ENCODE assay signal across 8 cellular contexts in genomic region chr12:110281549-110282342, GRCh38. TPM values are rescaled to one million over a fixed set of nuclear protein-coding genes. Genes with fewer than 3 reads are reported as not detected.
DNase-seq lines count a peak whose midpoint lies in the region; ATAC-seq and TF ChIP-seq lines count a peak whose summit lies in the region.

No MANE protein-coding gene starts in this region.

- no peaks in the 10 kb centered on the region for H3K9me3 ChIP-seq in transverse colon

- peak overlapping the region; percentile 96 to 100 (median 100) for H3K27ac ChIP-seq in transverse colon

- peak; percentile 33 for ATAC-seq in HG03342 (IDR thresholded peaks at IDR 0.05; ENCODE audit: unreplicated experiment)

- intact Hi-C loops in CD14-positive monocyte (cut with micrococcal nuclease) (loop anchor here (1.0 to 10.0 kb wide), 4 partner anchors 28 to 157 kb away; partner anchors contain the start of gene IFT81 (in 1 of the 2)), transverse colon (cut with DNase I; ENCODE audit: low total_unique reads) (no loop called here)

- H3K4me1 ChIP-seq in transverse colon = peaks cover 14 to 52% (median 40%) of the 10 kb centered on the region in 4 donors

- TF ChIP-seq POLR2A in GM19193 (IDR thresholded peaks at IDR 0.05; ENCODE audit: extremely low read depth, insufficient read depth, insufficient read length) = peak; percentile 39
- peak; percentile 40 for TF ChIP-seq POLR2A in transverse colon (IDR thresholded peaks at IDR 0.05)

- no peak for TF ChIP-seq EP300 in transverse colon (IDR thresholded peaks at IDR 0.05; ENCODE audit: low read depth)

- peak overlapping the region; percentile 57 to 99 (median 96) for H3K4me3 ChIP-seq in transverse colon

- no peaks in the 10 kb centered on the region for H3K27me3 ChIP-seq in transverse colon

- H3K36me3 Mint-ChIP-seq in CD14-positive monocyte (peaks cover 26 to 29% of the 10 kb centered on the region in 2 donors), osteocyte (ENCODE audit: unreplicated experiment) (peaks cover 31% of the 10 kb centered on the region)

- WGBS in transverse colon (ENCODE audit: low coverage in 1 of 2), 2 donors = 0% methylated on average over 54 of the region's 83 CpGs; no CpG with 5 or more reads in 1 of the 2 donors

- H3K4me3 Mint-ChIP-seq in CD14-positive monocyte = peak overlapping the region; percentile 94 to 96
- peak overlapping the region; percentile 87 for H3K4me3 Mint-ChIP-seq in osteocyte (ENCODE audit: unreplicated experiment)

- DNase-seq in CD14-positive monocyte (ENCODE audit: low spot score) = peak; percentile 69
- DNase-seq in RKO (ENCODE audit: low spot score) = peak; percentile 72
- peak; percentile 14 to 40 (median 28) for DNase-seq in activated naive CD4-positive, alpha-beta T cell (lab: John Stamatoyannopoulos, UW)
- DNase-seq in germinal center (ENCODE audit: low spot score) = peak; percentile 69
- DNase-seq in osteocyte (ENCODE audit: extremely low spot score, unreplicated experiment) = peak; percentile 85
- peak; percentile 59 for DNase-seq in transverse colon

- H3K27ac Mint-ChIP-seq in CD14-positive monocyte (peak overlapping the region; percentile 86 to 94 (median 92)), osteocyte (ENCODE audit: unreplicated experiment) (peak overlapping the region; percentile 81)

- H3K9me3 Mint-ChIP-seq in CD14-positive monocyte (no peaks in the 10 kb centered on the region), osteocyte (ENCODE audit: unreplicated experiment) (no peaks in the 10 kb centered on the region)

- H3K36me3 ChIP-seq in transverse colon = no peaks in the 10 kb centered on the region

- TF ChIP-seq CTCF in CD14-positive monocyte (IDR thresholded peaks at IDR 0.05) = no peak
- no peak for TF ChIP-seq CTCF in osteocyte (IDR thresholded peaks at IDR 0.05)
- TF ChIP-seq CTCF in transverse colon (IDR thresholded peaks at IDR 0.05) = no peak

- H3K27me3 Mint-ChIP-seq in CD14-positive monocyte (ENCODE audit: low read depth in 3 of 3) = peaks cover 0 to 7% (median 5%) of the 10 kb centered on the region in 3 donors
- H3K27me3 Mint-ChIP-seq in osteocyte (ENCODE audit: unreplicated experiment) = no peaks in the 10 kb centered on the region

- in situ Hi-C loops in transverse colon (cut with MboI; ENCODE audit: low pct_ligation_motif_present in 1 of 4, low pct_unique_long_range_greater_than_20kb in 1 of 4, low sequenced_read_pairs in 3 of 4) = no loop called here

- peaks cover 54% of the 10 kb centered on the region for H3K4me1 Mint-ChIP-seq in CD14-positive monocyte
- peaks cover 57% of the 10 kb centered on the region for H3K4me1 Mint-ChIP-seq in osteocyte (ENCODE audit: unreplicated experiment)

RNA-seq across cellular contexts. Expression of gene ATP2A2, which starts 0.7 kb away (rescaled TPM):
- polyA plus RNA-seq in CD14-positive monocyte = 1 to 10 TPM; 4.5 to 6.9 TPM
- total RNA-seq in osteocyte (183 and 197 TPM in 2 replicates), transverse colon (100 to 1,000 TPM; 128 to 185 (median 178) TPM)

Comparison
In these comparisons a context has a peak if more than half of its experiments do, and no peak if none do; other contexts are left out.
1. Peak in every context shown above with its lines: DNase-seq, ATAC-seq, H3K4me3 ChIP-seq and H3K27ac ChIP-seq.
2. DNase-seq: peak in every context shown above with its lines; median percentile 85 in osteocyte; 72 in RKO; 69 in CD14-positive monocyte; 69 in germinal center; 59 in transverse colon; 28 in activated naive CD4-positive, alpha-beta T cell.